ENCODE assay signal across 30 cellular contexts in genomic region chr5:161096006-161096405, GRCh38.
A peak's percentile ranks its signal among the peaks of the same experiment; 100 is the strongest.
DNase-seq lines count a peak whose midpoint lies in the region; TF ChIP-seq lines count a peak whose summit lies in the region.
"Had no signal": no experiment of that assay in that cellular context is flagged by ENCODE, and none has a peak within 500 bp of the region (broad histone marks: within the 10 kb centered on the region; RNA-seq: fewer than 3 reads in every experiment).

No MANE protein-coding gene starts in this region.

- 29% methylated on average over 2 of the region's 2 CpGs for WGBS in mammary epithelial cell (ENCODE audit: low coverage, missing lambda C conversion rate)

- DNase-seq in mammary epithelial cell = peak; percentile 11
- no peak for DNase-seq in MCF 10A (ENCODE audit: unreplicated experiment)
- peak; percentile 24 for DNase-seq in NCI-H69 (lab: John Stamatoyannopoulos, UW)
- peak; percentile 41 for DNase-seq in medulla oblongata (ENCODE audit: extremely low spot score)
- no peak for DNase-seq in NCI-H1694 treated with DMSO at 0.1 percent for 48 hours (lab: John Stamatoyannopoulos, UW)
- DNase-seq in activated T-cell treated with anti-CD3 and anti-CD28 coated beads, Interleukin-2, amount 50 U/mL, for 48 hours = no peak
- no peak for DNase-seq in hypothalamus (lab: John Stamatoyannopoulos, UW)
- DNase-seq: activated CD4-positive, alpha-beta T cell treated with anti-CD3 and anti-CD28 coated beads, Interleukin-2, amount 50 U/mL, for 1 hour; activated CD4-positive, CD25-positive, alpha-beta regulatory T cell; activated CD8-positive, alpha-beta memory T cell treated with anti-CD3 and anti-CD28 coated beads, Interleukin-2, amount 10 ng/mL, durations not matched to agents 7 days and 5 days; activated gamma-delta T cell treated with Interleukin-2 at 50 U/mL for 16 hours; activated naive CD8-positive, alpha-beta T cell treated with anti-CD3 and anti-CD28 coated beads, Interleukin-2, amount 10 ng/mL, durations not matched to agents 7 days and 5 days; activated T-cell treated with anti-CD3 and anti-CD28 coated beads, Interleukin-2, amount 50 U/mL, for 4 hours; AML-193; aorta; CD4-positive, CD25-positive, alpha-beta regulatory T cell; DMS 273 treated with DMSO at 0.1 percent for 48 hours; immature natural killer cell; left colon; NCI-H1092; NCI-H1930; nephron progenitor cell; OCI-M1; ovary; SK-N-SH; stimulated activated CD4-positive, alpha-beta T cell treated with anti-CD3 and anti-CD28 coated beads, Interleukin-1b, Interleukin-23, amount 100 ng/mL, for 48 hours; stimulated activated naive CD4-positive, alpha-beta T cell treated with Interleukin-2 at 50 U/mL for 16 hours; T-helper 17 cell had no signal

- no peaks in the 10 kb centered on the region for H3K79me2 ChIP-seq in mammary epithelial cell (ENCODE audit: insufficient read depth, low read length)

- TF ChIP-seq CTCF in mammary epithelial cell (conservative IDR thresholded peaks at IDR 0.05 in 1 of 2, IDR thresholded peaks at IDR 0.05 in 1 of 2; ENCODE audit: extremely low read depth in 1 of 2, insufficient read depth in 1 of 2, low read depth in 1 of 2, low read length in 2 of 2) (no peak), MCF 10A (IDR thresholded peaks at IDR 0.05; ENCODE audit: unreplicated experiment) (no peak)

- H3K27ac ChIP-seq in mammary epithelial cell (ENCODE audit: insufficient read depth, low read depth, low read length) = no peak overlapping the region
- H3K27ac ChIP-seq: cardiac muscle cell, gastroesophageal sphincter, ovary had no signal

- H3K36me3 Mint-ChIP-seq in MCF 10A (ENCODE audit: insufficient read depth, unreplicated experiment) = no peaks in the 10 kb centered on the region
- H3K36me3 Mint-ChIP-seq: activated CD8-positive, alpha-beta memory T cell treated with anti-CD3 and anti-CD28 coated beads, Interleukin-2, amount 10 ng/mL, durations not matched to agents 7 days and 5 days; activated naive CD8-positive, alpha-beta T cell treated with anti-CD3 and anti-CD28 coated beads, Interleukin-2, amount 10 ng/mL, durations not matched to agents 7 days and 5 days; CD4-positive, CD25-positive, alpha-beta regulatory T cell; immature natural killer cell had no signal

- no peaks in the 10 kb centered on the region for H3K9me3 ChIP-seq in mammary epithelial cell (replicated peaks; ENCODE audit: insufficient read depth, low read length)
- H3K9me3 ChIP-seq: gastroesophageal sphincter, ovary, SK-N-SH had no signal

- no peaks in the 10 kb centered on the region for H4K20me1 ChIP-seq in mammary epithelial cell (ENCODE audit: insufficient read depth, low read length)

- H3K4me3 Mint-ChIP-seq in MCF 10A (ENCODE audit: unreplicated experiment) = no peak overlapping the region
- H3K4me3 Mint-ChIP-seq: activated CD8-positive, alpha-beta memory T cell treated with anti-CD3 and anti-CD28 coated beads, Interleukin-2, amount 10 ng/mL, durations not matched to agents 7 days and 5 days; activated naive CD8-positive, alpha-beta T cell treated with anti-CD3 and anti-CD28 coated beads, Interleukin-2, amount 10 ng/mL, durations not matched to agents 7 days and 5 days; activated T-cell treated with anti-CD3 and anti-CD28 coated beads, Interleukin-2, amount 50 U/mL, for 4 hours; CD4-positive, CD25-positive, alpha-beta regulatory T cell; immature natural killer cell; nephron progenitor cell; T-helper 17 cell had no signal

- dilution Hi-C loops in mammary epithelial cell (cut with HindIII; ENCODE audit: low sequenced_read_pairs) = no loop called here

- in situ Hi-C loops in mammary epithelial cell (cut with MboI; ENCODE audit: low sequenced_read_pairs in 2 of 2) = no loop called here

- POLR2A ChIA-PET in MCF 10A (lab: Yijun Ruan, JAX) = interaction anchor here (0.6 kb wide), 1 partner anchor 131 kb away, joined by 3 read pairs; no protein-coding TSS in a partner anchor

- no peak overlapping the region for H3K27ac Mint-ChIP-seq in MCF 10A (ENCODE audit: low read depth, unreplicated experiment)
- H3K27ac Mint-ChIP-seq: activated CD8-positive, alpha-beta memory T cell treated with anti-CD3 and anti-CD28 coated beads, Interleukin-2, amount 10 ng/mL, durations not matched to agents 7 days and 5 days; activated naive CD8-positive, alpha-beta T cell treated with anti-CD3 and anti-CD28 coated beads, Interleukin-2, amount 10 ng/mL, durations not matched to agents 7 days and 5 days; CD4-positive, CD25-positive, alpha-beta regulatory T cell; immature natural killer cell; nephron progenitor cell; T-helper 17 cell had no signal

- CTCF ChIA-PET in mammary epithelial cell (lab: Charles Lee; ENCODE audit: low non-redundant PET) = no interaction called here
- CTCF ChIA-PET in MCF 10A (lab: Yijun Ruan, JAX) = interaction anchor here (0.6 kb wide), 2 partner anchors 745 to 1603 kb away, joined by 5 read pairs; no protein-coding TSS in a partner anchor

- no peak overlapping the region for H3K4me2 ChIP-seq in mammary epithelial cell (ENCODE audit: insufficient read depth, low read depth, low read length)
- H3K4me2 ChIP-seq: SK-N-SH had no signal

- no peaks in the 10 kb centered on the region for H3K36me3 ChIP-seq in mammary epithelial cell (ENCODE audit: insufficient read depth, low read length)
- H3K36me3 ChIP-seq: cardiac muscle cell, gastroesophageal sphincter, ovary had no signal

- no peak overlapping the region for H3K9ac ChIP-seq in mammary epithelial cell (ENCODE audit: insufficient read depth, low read length)
- H3K9ac ChIP-seq: SK-N-SH had no signal

- no peaks in the 10 kb centered on the region for H3K4me1 ChIP-seq in mammary epithelial cell (ENCODE audit: insufficient read depth, low read length)
- H3K4me1 ChIP-seq: gastroesophageal sphincter had no signal

- H3K27me3 Mint-ChIP-seq in MCF 10A (ENCODE audit: insufficient read depth, unreplicated experiment) = no peaks in the 10 kb centered on the region
- H3K27me3 Mint-ChIP-seq: activated CD8-positive, alpha-beta memory T cell treated with anti-CD3 and anti-CD28 coated beads, Interleukin-2, amount 10 ng/mL, durations not matched to agents 7 days and 5 days; activated naive CD8-positive, alpha-beta T cell treated with anti-CD3 and anti-CD28 coated beads, Interleukin-2, amount 10 ng/mL, durations not matched to agents 7 days and 5 days; T-helper 17 cell had no signal

- no peaks in the 10 kb centered on the region for H3K9me3 Mint-ChIP-seq in MCF 10A (ENCODE audit: unreplicated experiment)
- H3K9me3 Mint-ChIP-seq: activated naive CD8-positive, alpha-beta T cell treated with anti-CD3 and anti-CD28 coated beads, Interleukin-2, amount 10 ng/mL, durations not matched to agents 7 days and 5 days; CD4-positive, CD25-positive, alpha-beta regulatory T cell; nephron progenitor cell had no signal

- BruUV-seq in mammary epithelial cell (replicated peaks; lab: Mats Ljungman, UMichigan) (no TSS peak), MCF 10A (replicated peaks; lab: Mats Ljungman, UMichigan) (no TSS peak)

- H3K4me3 ChIP-seq in mammary epithelial cell (replicated peaks in 1 of 3; ENCODE audit: insufficient read depth in 1 of 3, low read depth in 2 of 3, low read length in 3 of 3) = no peak overlapping the region
- H3K4me3 ChIP-seq: cardiac muscle cell, gastroesophageal sphincter, ovary had no signal

- intact Hi-C loops in mammary epithelial cell (cut with micrococcal nuclease) = no loop called here
- intact Hi-C loops in MCF 10A (cut with micrococcal nuclease) = no loop called here

- H3K27me3 ChIP-seq in mammary epithelial cell (ENCODE audit: insufficient read depth, low read length) = no peaks in the 10 kb centered on the region
- H3K27me3 ChIP-seq: cardiac muscle cell, ovary had no signal

- no peak overlapping the region for H2AFZ ChIP-seq in mammary epithelial cell (ENCODE audit: low read depth, low read length)

- no peaks in the 10 kb centered on the region for H3K4me1 Mint-ChIP-seq in MCF 10A (ENCODE audit: insufficient read depth, unreplicated experiment)
- H3K4me1 Mint-ChIP-seq: activated CD8-positive, alpha-beta memory T cell treated with anti-CD3 and anti-CD28 coated beads, Interleukin-2, amount 10 ng/mL, durations not matched to agents 7 days and 5 days; activated naive CD8-positive, alpha-beta T cell treated with anti-CD3 and anti-CD28 coated beads, Interleukin-2, amount 10 ng/mL, durations not matched to agents 7 days and 5 days; CD4-positive, CD25-positive, alpha-beta regulatory T cell; immature natural killer cell; nephron progenitor cell; T-helper 17 cell had no signal

Comparison
In these comparisons a context has a peak if more than half of its experiments do, and no peak if none do; other contexts are left out.
1. DNase-seq: peak in mammary epithelial cell (single experiment), NCI-H69 (single experiment) and medulla oblongata (single experiment); none in MCF 10A (single experiment), NCI-H1694 treated with DMSO at 0.1 percent for 48 hours (single experiment), activated T-cell treated with anti-CD3 and anti-CD28 coated beads, Interleukin-2, amount 50 U/mL, for 48 hours (0 of 2) and hypothalamus (0 of 51).